Comparison of ENCODE assay signal across 17 cellular contexts in genomic region chr5:9047932-9048331, GRCh38.
A peak's percentile ranks its signal among the peaks of the same experiment; 100 is the strongest.
DNase-seq lines count a peak whose midpoint lies in the region; ATAC-seq and TF ChIP-seq lines count a peak whose summit lies in the region.
"Had no signal": no experiment of that assay in that cellular context is flagged by ENCODE, and none has a peak within 500 bp of the region (broad histone marks: within the 10 kb centered on the region; RNA-seq: fewer than 3 reads in every experiment).

No MANE protein-coding gene starts in this region.

- no peaks in the 10 kb centered on the region for H3K9me2 ChIP-seq in PC-9 (ENCODE audit: insufficient read depth)

- H3K4me3 ChIP-seq in PC-9 = no peak overlapping the region
- H3K4me3 ChIP-seq in brain microvascular endothelial cell (ENCODE audit: low read depth, low read length) = no peak overlapping the region
- no peak overlapping the region for H3K4me3 ChIP-seq in stomach
- H3K4me3 ChIP-seq: GM23338 had no signal

- peaks cover 21% of the 10 kb centered on the region for H3F3A ChIP-seq in PC-9 (ENCODE audit: insufficient read depth, low read depth)

- in situ Hi-C loops in brain microvascular endothelial cell (cut with HindIII; ENCODE audit: low pct_ligation_motif_present, low sequenced_read_pairs) = no loop called here

- H3K9me3 ChIP-seq in PC-9 (ENCODE audit: insufficient read depth, low read depth) (no peaks in the 10 kb centered on the region), stomach (no peaks in the 10 kb centered on the region)

- 75 to 80% (median 77%) methylated on average over 5 of the region's 5 CpGs for WGBS in stomach, 5 donors

- DNase-seq in PC-9 (no peak), brain microvascular endothelial cell (no peak), kidney tubule cell (ENCODE audit: low spot score) (peak; percentile 8), stomach (no peak), NCI-H2029 (lab: John Stamatoyannopoulos, UW) (no peak), DMS153 (lab: John Stamatoyannopoulos, UW) (no peak)
- DNase-seq: CD4-positive, CD25-positive, alpha-beta regulatory T cell; COR-L47; DMS 273 treated with DMSO at 0.1 percent for 48 hours; GDM1; HCEC 1CT; KBM-7; NCI-H1105 treated with DMSO at 0.1 percent for 48 hours; NCI-H1694; SHP77 had no signal

- TF ChIP-seq POLR2A in stomach (IDR thresholded peaks at IDR 0.05) = no peak

- no peak for ATAC-seq in GM21619 (IDR thresholded peaks at IDR 0.05; ENCODE audit: unreplicated experiment)
- ATAC-seq: GM23338 had no signal

- no peaks in the 10 kb centered on the region for H3K79me2 ChIP-seq in PC-9 (ENCODE audit: low read depth)

- no peak overlapping the region for H2AFZ ChIP-seq in PC-9
- H2AFZ ChIP-seq: GM23338 had no signal

- TF ChIP-seq CTCF in PC-9 (conservative IDR thresholded peaks at IDR 0.05) = no peak
- no peak for TF ChIP-seq CTCF in brain microvascular endothelial cell (IDR thresholded peaks at IDR 0.05; ENCODE audit: low read depth, low read length, missing control alignments)
- no peak for TF ChIP-seq CTCF in stomach (IDR thresholded peaks at IDR 0.05)

- intact Hi-C loops in PC-9 (cut with micrococcal nuclease; ENCODE audit: unreplicated experiment) (no loop called here), stomach (cut with DNase I; ENCODE audit: low total_unique reads) (no loop called here)

- H3K27me3 ChIP-seq in PC-9 (ENCODE audit: insufficient read depth, low read depth) (no peaks in the 10 kb centered on the region), brain microvascular endothelial cell (replicated peaks) (no peaks in the 10 kb centered on the region), stomach (no peaks in the 10 kb centered on the region)

- no peak overlapping the region for H3K4me2 ChIP-seq in PC-9
- H3K4me2 ChIP-seq: GM23338 had no signal

- H3K4me1 ChIP-seq in PC-9 (replicated peaks; ENCODE audit: insufficient read depth) (peaks cover 31% of the 10 kb centered on the region), stomach (no peaks in the 10 kb centered on the region)

- POLR2A ChIA-PET in PC-9 (lab: Charles Lee; ENCODE audit: unreplicated experiment) = no interaction called here

- peak overlapping the region; percentile 88 for H3K27ac ChIP-seq in PC-9
- H3K27ac ChIP-seq in brain microvascular endothelial cell = peak overlapping the region; percentile 98
- H3K27ac ChIP-seq in stomach = no peak overlapping the region

- CTCF ChIA-PET in PC-9 (lab: Charles Lee) = no interaction called here

- H3K36me3 ChIP-seq in PC-9 (ENCODE audit: low read depth) = no peaks in the 10 kb centered on the region
- H3K36me3 ChIP-seq in brain microvascular endothelial cell (replicated peaks) = peaks cover 6% of the 10 kb centered on the region
- H3K36me3 ChIP-seq in stomach = peaks cover 0 to 4% (median 1%) of the 10 kb centered on the region in 4 donors

- BruUV-seq in PC-9 (replicated peaks; lab: Mats Ljungman, UMichigan) = no TSS peak

- TF ChIP-seq EP300 in stomach (IDR thresholded peaks at IDR 0.05) = no peak

- H4K20me1 ChIP-seq in PC-9 (ENCODE audit: insufficient read depth) = no peaks in the 10 kb centered on the region

Comparison
In these comparisons a context has a peak if more than half of its experiments do, and no peak if none do; other contexts are left out.
1. H3K27ac ChIP-seq: peak in PC-9 (single experiment) and brain microvascular endothelial cell (single experiment); none in stomach (0 of 5).